ENCODE assay signal across 1 cellular context in the genomic region with DNA sequence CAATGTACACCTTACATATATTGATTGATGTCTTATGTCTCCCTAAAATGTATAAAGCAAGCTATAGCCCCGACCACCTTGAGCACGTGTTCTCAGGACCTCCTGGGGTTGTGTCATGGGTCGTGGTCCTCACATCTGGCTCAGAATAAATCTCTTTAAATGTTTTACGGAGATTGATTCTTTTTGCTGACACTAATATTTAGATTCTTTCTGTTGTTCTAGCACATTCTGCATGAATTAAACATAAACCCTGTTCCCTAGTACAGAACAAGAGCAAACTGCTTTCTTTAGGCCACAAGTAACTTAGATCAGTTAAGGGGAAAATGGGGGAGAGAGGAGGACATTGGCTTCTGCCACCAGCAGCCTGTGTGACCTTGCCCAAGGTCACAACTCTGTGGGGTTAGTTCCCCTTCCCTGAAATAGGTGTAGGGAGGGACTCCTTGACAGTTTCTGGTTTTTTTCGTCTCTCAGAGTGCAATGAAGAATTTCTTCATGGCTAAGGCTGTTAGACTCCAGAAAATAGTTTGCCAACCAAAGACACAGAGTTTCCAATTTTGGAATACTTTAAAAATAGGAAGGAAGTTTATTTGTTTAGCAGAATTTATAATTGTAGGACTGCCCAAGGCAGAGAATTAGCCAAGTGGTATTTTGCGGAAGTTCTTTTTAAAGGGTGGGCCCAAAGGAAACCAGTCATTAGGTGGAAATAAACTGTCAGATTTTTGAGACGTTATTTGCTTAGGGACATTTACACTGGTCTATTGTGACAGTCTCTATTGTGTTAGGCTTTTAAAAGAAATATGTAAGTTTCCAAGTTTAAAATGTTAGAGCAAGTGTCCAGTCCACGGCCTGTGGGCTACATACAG.
TF ChIP-seq lines count a peak whose summit lies in the region.

No MANE protein-coding gene starts in this region.

TF ChIP-seq in WTC11, 78 proteins besides CTCF, POLR2A, EP300 and RAD21 (continued from another document):
- no peak for TF ChIP-seq FOXP4 (CRISPR knock-in tag; IDR thresholded peaks at IDR 0.05)
